In genomic region chr6:100593522-100593921, GRCh38 we compare ENCODE assay signal across 16 cellular contexts.
A peak's percentile ranks its signal among the peaks of the same experiment; 100 is the strongest.
DNase-seq lines count a peak whose midpoint lies in the region; ATAC-seq, FAIRE-seq and TF ChIP-seq lines count a peak whose summit lies in the region.
"Had no signal": no experiment of that assay in that cellular context is flagged by ENCODE, and none has a peak within 500 bp of the region (broad histone marks: within the 10 kb centered on the region; RNA-seq: fewer than 3 reads in every experiment).

No MANE protein-coding gene starts in this region.

- H2AFZ ChIP-seq in neural progenitor cell (replicated peaks): no peak overlapping the region

- peaks cover 5% of the 10 kb centered on the region for H3K36me3 Mint-ChIP-seq in neural progenitor cell

- DNase-seq in HEK293T (ENCODE audit: extremely low spot score) (no peak), NCI-H146 treated with DMSO at 0.1 percent for 48 hours (lab: John Stamatoyannopoulos, UW; ENCODE audit: unreplicated experiment) (peak; percentile 72), neural progenitor cell (ENCODE audit: low spot score) (no peak), RCC 7860 (ENCODE audit: low spot score) (no peak), activated T-cell treated with anti-CD3 and anti-CD28 coated beads for 4 hours (no peak)
- DNase-seq: activated CD4-positive, alpha-beta T cell treated with anti-CD3 and anti-CD28 coated beads for 36 hours; activated CD8-positive, alpha-beta memory T cell treated with anti-CD3 and anti-CD28 coated beads, Interleukin-2, amount 50 U/mL, for 4 hours; activated gamma-delta T cell treated with Interleukin-2 at 50 U/mL for 16 hours; aorta; T1000; trophoblast cell had no signal

- H3K27ac Mint-ChIP-seq in neural progenitor cell: no peak overlapping the region
- H3K27ac Mint-ChIP-seq: activated CD4-positive, alpha-beta T cell treated with anti-CD3 and anti-CD28 coated beads for 36 hours; B cell had no signal

- TF ChIP-seq CTCF in neural progenitor cell (IDR thresholded peaks at IDR 0.05): no peak

- H3K27ac ChIP-seq in neural progenitor cell: no peak overlapping the region
- H3K27ac ChIP-seq: SJSA1 had no signal

- peak overlapping the region; percentile 79 for H3K4me3 ChIP-seq in endocrine pancreas (ENCODE audit: control insufficient read depth, insufficient read depth, low read length)
- no peak overlapping the region for H3K4me3 ChIP-seq in neural progenitor cell
- H3K4me3 ChIP-seq: SJSA1 had no signal

- H3K27me3 ChIP-seq in endocrine pancreas (ENCODE audit: control insufficient read depth, insufficient read depth, low read length) (no peaks in the 10 kb centered on the region), neural progenitor cell (no peaks in the 10 kb centered on the region)
- H3K27me3 ChIP-seq: SJSA1 had no signal

- no peaks in the 10 kb centered on the region for H3K36me3 ChIP-seq in endocrine pancreas (ENCODE audit: control insufficient read depth, insufficient read depth, low read length)
- peaks cover 9% of the 10 kb centered on the region for H3K36me3 ChIP-seq in neural progenitor cell
- H3K36me3 ChIP-seq: SJSA1 had no signal

- H3K4me1 ChIP-seq in endocrine pancreas (ENCODE audit: control insufficient read depth, insufficient read depth, low read length) (no peaks in the 10 kb centered on the region), neural progenitor cell (no peaks in the 10 kb centered on the region)
- H3K4me1 ChIP-seq: SJSA1 had no signal

- H3K9ac ChIP-seq in endocrine pancreas (ENCODE audit: control insufficient read depth, insufficient read depth, low read length) (no peak overlapping the region), neural progenitor cell (no peak overlapping the region)

- no peaks in the 10 kb centered on the region for H3K79me2 ChIP-seq in neural progenitor cell (ENCODE audit: low read depth)

- ATAC-seq in GM18498 (IDR thresholded peaks at IDR 0.05; ENCODE audit: unreplicated experiment) (peak; percentile 50), HG03457 (IDR thresholded peaks at IDR 0.05; ENCODE audit: unreplicated experiment) (no peak)
- ATAC-seq: activated CD4-positive, alpha-beta T cell treated with anti-CD3 and anti-CD28 coated beads for 36 hours had no signal

- H3K9me3 ChIP-seq in endocrine pancreas (ENCODE audit: control insufficient read depth, low read length) (no peaks in the 10 kb centered on the region), neural progenitor cell (ENCODE audit: low read depth) (no peaks in the 10 kb centered on the region)
- H3K9me3 ChIP-seq: SJSA1 had no signal

- no peaks in the 10 kb centered on the region for H4K20me1 ChIP-seq in neural progenitor cell (ENCODE audit: low read depth)

- no peaks in the 10 kb centered on the region for H3K9me3 Mint-ChIP-seq in neural progenitor cell

- H3K4me2 ChIP-seq in neural progenitor cell: no peak overlapping the region

- peaks cover 4% of the 10 kb centered on the region for H3K4me1 Mint-ChIP-seq in neural progenitor cell
- H3K4me1 Mint-ChIP-seq: activated CD4-positive, alpha-beta T cell treated with anti-CD3 and anti-CD28 coated beads for 36 hours; B cell had no signal

- no peaks in the 10 kb centered on the region for H3K27me3 Mint-ChIP-seq in neural progenitor cell (ENCODE audit: insufficient read depth, low read depth)
- H3K27me3 Mint-ChIP-seq: activated CD4-positive, alpha-beta T cell treated with anti-CD3 and anti-CD28 coated beads for 36 hours; B cell had no signal

- POLR2A ChIA-PET in HEK293T (lab: Yijun Ruan, JAX): no interaction called here

- H3K4me3 Mint-ChIP-seq in neural progenitor cell: no peak overlapping the region
- H3K4me3 Mint-ChIP-seq: activated CD4-positive, alpha-beta T cell treated with anti-CD3 and anti-CD28 coated beads for 36 hours; B cell had no signal

- no peak for FAIRE-seq in RCC 7860 (lab: Jason Lieb, UNC)

- no peaks in the 10 kb centered on the region for H3F3A ChIP-seq in neural progenitor cell (ENCODE audit: low read depth)

- CTCF ChIA-PET in HEK293T (lab: Yijun Ruan, JAX): interaction anchor here (0.6 kb wide), 1 partner anchor 486 kb away, joined by 3 read pairs; no protein-coding TSS in a partner anchor

TF ChIP-seq in HEK293T, 16 proteins besides CTCF, POLR2A, EP300 and RAD21:
- TF ChIP-seq HDGF (IDR thresholded peaks at IDR 0.05; ENCODE audit: borderline replicate concordance) (no peak), PKNOX1 (IDR thresholded peaks at IDR 0.05) (peak; percentile 48; the same call in 1 of the 2 replicates)
